ENCODE assay signal across 8 cellular contexts in genomic region chr1:160681067-160681890, GRCh38. TPM values are rescaled to one million over a fixed set of nuclear protein-coding genes. Genes with fewer than 3 reads are reported as not detected.
DNase-seq lines count a peak whose midpoint lies in the region; ATAC-seq and TF ChIP-seq lines count a peak whose summit lies in the region.

No MANE protein-coding gene starts in this region.

- no peak overlapping the region for H3K27ac ChIP-seq in esophagus muscularis mucosa (replicated peaks in 1 of 4)
- no peak overlapping the region for H3K27ac ChIP-seq in neuronal stem cell (replicated peaks; ENCODE audit: low read length)
- no peak overlapping the region for H3K27ac ChIP-seq in transverse colon

- TF ChIP-seq POLR2A in esophagus muscularis mucosa (IDR thresholded peaks at IDR 0.05; ENCODE audit: low read depth) (no peak), transverse colon (IDR thresholded peaks at IDR 0.05) (no peak)

- TF ChIP-seq CTCF in GM10248 (IDR thresholded peaks at IDR 0.05; ENCODE audit: control extremely low read depth, extremely low read depth, low read depth, missing control alignments) (peak; percentile 93), esophagus muscularis mucosa (IDR thresholded peaks at IDR 0.05) (peak; percentile 19 to 38 (median 30)), transverse colon (IDR thresholded peaks at IDR 0.05) (peak; percentile 51 to 78 (median 64))

- POLR2A ChIA-PET in GM10248 (lab: Yijun Ruan, JAX), result interaction anchor here (0.6 to 0.8 kb wide), 3 partner anchors 54 to 1941 kb away, joined by 3 read pairs; no protein-coding TSS in a partner anchor

- no peak overlapping the region for H3K14ac ChIP-seq in neuronal stem cell (ENCODE audit: low read length)

- H3K9me3 ChIP-seq in esophagus muscularis mucosa (no peaks in the 10 kb centered on the region), neuronal stem cell (replicated peaks in 1 of 2; ENCODE audit: control insufficient read depth in 2 of 2, insufficient read depth in 1 of 2, low read depth in 1 of 2, low read length in 2 of 2) (no peaks in the 10 kb centered on the region), transverse colon (no peaks in the 10 kb centered on the region)

- no peak overlapping the region for H3K9ac ChIP-seq in neuronal stem cell (ENCODE audit: low read depth, low read length, poor library complexity)

- no peaks in the 10 kb centered on the region for H3K79me1 ChIP-seq in neuronal stem cell (ENCODE audit: low read depth, low read length)

- no peak overlapping the region for H3K4ac ChIP-seq in neuronal stem cell (ENCODE audit: low read length)

- CTCF ChIA-PET in GM10248 (lab: Yijun Ruan, JAX), result interaction anchor here (0.7 to 8.3 kb wide), 35 partner anchors 9 to 309 kb away, joined by 3 to 64 read pairs (median 4); partner anchors contain the start of genes CD48 and ITLN2

- no peaks in the 10 kb centered on the region for H3K4me1 ChIP-seq in esophagus muscularis mucosa
- H3K4me1 ChIP-seq in neuronal stem cell (ENCODE audit: control insufficient read depth in 2 of 2, insufficient read depth in 1 of 2, low read depth in 1 of 2, low read length in 2 of 2), result no peaks in the 10 kb centered on the region
- peaks cover 0 to 5% (median 2%) of the 10 kb centered on the region in 4 donors for H3K4me1 ChIP-seq in transverse colon

- intact Hi-C loops in esophagus muscularis mucosa (cut with DNase I) (no loop called here), transverse colon (cut with DNase I; ENCODE audit: low total_unique reads) (no loop called here)

- H2AFZ ChIP-seq in neuronal stem cell (ENCODE audit: low read length), result no peak overlapping the region

- H2BK5ac ChIP-seq in neuronal stem cell (ENCODE audit: low read length), result no peak overlapping the region

- H2BK15ac ChIP-seq in neuronal stem cell (ENCODE audit: low read length), result no peak overlapping the region

- H3K27me3 ChIP-seq in esophagus muscularis mucosa (peaks cover 0 to 37% (median 0%) of the 10 kb centered on the region in 4 donors), neuronal stem cell (ENCODE audit: control insufficient read depth in 3 of 3, insufficient read depth in 3 of 3, low read depth in 1 of 3, low read length in 3 of 3) (peaks cover 0 to 9% (median 0%) of the 10 kb centered on the region in 3 experiments), transverse colon (no peaks in the 10 kb centered on the region)

- DNase-seq in GM10248 (ENCODE audit: extremely low spot score) (peak; percentile 55), NOMO-1 treated with dmso at 0.1 percent for 144 hours (lab: John Stamatoyannopoulos, UW; ENCODE audit: unreplicated experiment) (peak; percentile 81), esophagus muscularis mucosa (ENCODE audit: extremely low spot score) (no peak), neuronal stem cell (ENCODE audit: low spot score) (peak; percentile 84), transverse colon (peak; percentile 88), DMS79 treated with DMSO at 0.1 percent for 48 hours (lab: John Stamatoyannopoulos, UW) (no peak)
- DNase-seq in activated CD8-positive, alpha-beta memory T cell treated with anti-CD3 and anti-CD28 coated beads for 4 hours (ENCODE audit: low read depth in 2 of 2), result peak; percentile 67 to 72

- H3K18ac ChIP-seq in neuronal stem cell (ENCODE audit: low read length), result no peak overlapping the region

- in situ Hi-C loops in transverse colon (cut with MboI; ENCODE audit: low pct_ligation_motif_present in 1 of 4, low pct_unique_long_range_greater_than_20kb in 1 of 4, low sequenced_read_pairs in 3 of 4), result loop anchor here in 1 of 4 donors (10.0 kb wide), 1 partner anchor 84 kb away; no protein-coding TSS in a partner anchor

- H2BK120ac ChIP-seq in neuronal stem cell (ENCODE audit: low read depth, low read length), result no peak overlapping the region

- TF ChIP-seq EP300 in esophagus muscularis mucosa (IDR thresholded peaks at IDR 0.05) (no peak), transverse colon (IDR thresholded peaks at IDR 0.05; ENCODE audit: low read depth) (no peak)

- H2BK12ac ChIP-seq in neuronal stem cell (ENCODE audit: low read length), result no peak overlapping the region

- H4K8ac ChIP-seq in neuronal stem cell (ENCODE audit: low read depth, low read length), result no peak overlapping the region

- H3K4me2 ChIP-seq in neuronal stem cell (ENCODE audit: insufficient read depth, low read length, poor library complexity, severe bottlenecking), result no peak overlapping the region

- no peak overlapping the region for H4K91ac ChIP-seq in neuronal stem cell (ENCODE audit: low read depth, low read length, poor library complexity)

- H3K4me3 ChIP-seq in esophagus muscularis mucosa (no peak overlapping the region), neuronal stem cell (ENCODE audit: low read length in 2 of 2) (no peak overlapping the region), transverse colon (no peak overlapping the region)

- no peak overlapping the region for H3K23ac ChIP-seq in neuronal stem cell (ENCODE audit: low read depth, low read length, poor library complexity)

- H2AK5ac ChIP-seq in neuronal stem cell (ENCODE audit: low read depth, low read length), result no peak overlapping the region

- H3K36me3 ChIP-seq in esophagus muscularis mucosa (no peaks in the 10 kb centered on the region), neuronal stem cell (replicated peaks in 1 of 2; ENCODE audit: control insufficient read depth in 2 of 2, insufficient read depth in 2 of 2, low read length in 2 of 2) (no peaks in the 10 kb centered on the region), transverse colon (no peaks in the 10 kb centered on the region)

- ATAC-seq in HG02970 (IDR thresholded peaks at IDR 0.05; ENCODE audit: low FRiP score, unreplicated experiment), result peak; percentile 47

- 73% methylated on average over 7 of the region's 10 CpGs for WGBS in esophagus muscularis mucosa
- WGBS in neuronal stem cell (ENCODE audit: extremely low coverage in 2 of 2, insufficient read length in 2 of 2, insufficient replicate concordance in 1 of 2), 2 donors, result no CpG with 5 or more reads among the region's 10 CpGs
- 53 to 100% methylated on average over 1 to 10 of the region's 10 CpGs for WGBS in transverse colon (ENCODE audit: low coverage in 1 of 2), 2 donors

RNA-seq across cellular contexts. Expression of gene CD48, which starts 30.3 kb away (rescaled TPM):
- total RNA-seq in esophagus muscularis mucosa (10 to 100 TPM in 1 of 4 donors, 1 to 10 TPM in 3; 1.1 to 14.6 (median 2.6) TPM), transverse colon (10 to 100 TPM in 2 of 4 donors, 1 to 10 TPM in 1, not detected in 1; 7.5 to 31.3 (median 17.6) TPM)
- not detected for polyA plus RNA-seq in neuronal stem cell (2013, experiment 1 of 2)
- not detected for polyA plus RNA-seq in neuronal stem cell (2013, experiment 2 of 2)

RNA-seq across cellular contexts. Expression of gene SLAMF1, which starts 34.4 kb away (rescaled TPM):
- 1 to 10 TPM in 2 of 4 donors, under 1 TPM in 2; 0.57 to 5.0 (median 0.95) TPM for total RNA-seq in esophagus muscularis mucosa
- polyA plus RNA-seq in neuronal stem cell (2013, experiment 1 of 2), result not detected
- not detected for polyA plus RNA-seq in neuronal stem cell (2013, experiment 2 of 2)
- total RNA-seq in transverse colon, result 1 to 10 TPM in 3 of 4 donors, not detected in 1; 1.1 to 3.3 (median 3.2) TPM

RNA-seq across cellular contexts. Expression of gene SLAMF7, which starts 57.8 kb away (rescaled TPM):
- total RNA-seq in esophagus muscularis mucosa, result 1 to 10 TPM in 1 of 4 donors, under 1 TPM in 3; 0.06 to 1.3 (median 0.47) TPM
- polyA plus RNA-seq in neuronal stem cell (2013, experiment 1 of 2), result not detected
- polyA plus RNA-seq in neuronal stem cell (2013, experiment 2 of 2), result not detected
- total RNA-seq in transverse colon, result 10 to 100 TPM in 1 of 4 donors, 1 to 10 TPM in 1, under 1 TPM in 1, not detected in 1; 0.20 to 15.4 (median 2.7) TPM

Comparison
In these comparisons a context has a peak if more than half of its experiments do, and no peak if none do; other contexts are left out.
1. DNase-seq: peak in GM10248 (single experiment), NOMO-1 treated with dmso at 0.1 percent for 144 hours (single experiment), activated CD8-positive, alpha-beta memory T cell treated with anti-CD3 and anti-CD28 coated beads for 4 hours (2 of 2), neuronal stem cell (single experiment) and transverse colon (single experiment); none in esophagus muscularis mucosa (single experiment) and DMS79 treated with DMSO at 0.1 percent for 48 hours (single experiment).
2. CTCF ChIP-seq: peak in every context shown above with its lines; median percentile 93 in GM10248; 64 in transverse colon; 30 in esophagus muscularis mucosa.